1 cellular context compared by ENCODE assay signal in the genomic region with DNA sequence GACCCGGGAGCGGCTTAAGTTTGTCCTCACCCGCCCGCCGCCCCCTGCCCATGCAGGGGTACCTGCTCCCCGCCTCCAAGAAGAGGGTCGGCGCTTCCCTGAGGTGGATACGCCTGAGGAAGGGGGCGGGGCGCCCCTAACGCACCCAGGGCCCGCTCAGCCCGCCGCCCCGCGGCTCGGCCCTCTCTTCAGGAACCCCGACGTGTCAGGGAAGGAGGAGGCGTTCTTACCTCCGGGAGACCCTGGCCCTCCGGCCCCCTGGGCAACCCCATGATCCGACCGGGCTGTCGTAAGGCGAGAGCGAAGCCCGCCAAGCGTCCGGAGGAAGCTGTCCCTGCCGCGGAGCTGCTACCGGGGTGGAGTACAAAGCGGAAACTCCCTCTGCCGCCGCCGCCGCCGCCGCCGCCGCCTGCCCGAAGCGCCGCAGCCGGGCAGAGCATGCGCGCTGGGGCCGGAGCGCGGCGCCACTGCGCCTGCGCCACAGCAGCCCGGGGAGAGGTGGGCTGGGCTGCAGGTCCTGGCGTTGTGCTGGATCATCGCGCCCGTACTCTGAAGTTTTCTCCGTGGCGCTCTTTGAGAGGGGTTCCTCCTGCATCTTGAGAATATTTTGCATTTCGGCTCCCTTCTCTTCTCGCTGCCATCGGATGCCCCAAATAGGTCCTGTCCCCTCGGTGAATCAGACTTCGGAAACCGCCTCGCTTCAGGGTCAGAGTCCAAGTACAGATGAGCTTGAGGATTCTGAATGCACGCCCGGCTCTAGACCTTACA.
TF ChIP-seq lines count a peak whose summit lies in the region.

A gene with protein sequence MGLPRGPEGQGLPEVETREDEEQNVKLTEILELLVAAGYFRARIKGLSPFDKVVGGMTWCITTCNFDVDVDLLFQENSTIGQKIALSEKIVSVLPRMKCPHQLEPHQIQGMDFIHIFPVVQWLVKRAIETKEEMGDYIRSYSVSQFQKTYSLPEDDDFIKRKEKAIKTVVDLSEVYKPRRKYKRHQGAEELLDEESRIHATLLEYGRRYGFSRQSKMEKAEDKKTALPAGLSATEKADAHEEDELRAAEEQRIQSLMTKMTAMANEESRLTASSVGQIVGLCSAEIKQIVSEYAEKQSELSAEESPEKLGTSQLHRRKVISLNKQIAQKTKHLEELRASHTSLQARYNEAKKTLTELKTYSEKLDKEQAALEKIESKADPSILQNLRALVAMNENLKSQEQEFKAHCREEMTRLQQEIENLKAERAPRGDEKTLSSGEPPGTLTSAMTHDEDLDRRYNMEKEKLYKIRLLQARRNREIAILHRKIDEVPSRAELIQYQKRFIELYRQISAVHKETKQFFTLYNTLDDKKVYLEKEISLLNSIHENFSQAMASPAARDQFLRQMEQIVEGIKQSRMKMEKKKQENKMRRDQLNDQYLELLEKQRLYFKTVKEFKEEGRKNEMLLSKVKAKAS (minus strand): TSS at position 347 of the 768 bp plus-strand sequence. CDS start 75 bp downstream, at position 272.

TF ChIP-seq in HepG2, 621 proteins besides CTCF, POLR2A, EP300 and RAD21 (continued from another document and continues in another):
- no peak for TF ChIP-seq SIN3B (IDR thresholded peaks at IDR 0.05; ENCODE audit: low read length)
- TF ChIP-seq, protein P1, sequence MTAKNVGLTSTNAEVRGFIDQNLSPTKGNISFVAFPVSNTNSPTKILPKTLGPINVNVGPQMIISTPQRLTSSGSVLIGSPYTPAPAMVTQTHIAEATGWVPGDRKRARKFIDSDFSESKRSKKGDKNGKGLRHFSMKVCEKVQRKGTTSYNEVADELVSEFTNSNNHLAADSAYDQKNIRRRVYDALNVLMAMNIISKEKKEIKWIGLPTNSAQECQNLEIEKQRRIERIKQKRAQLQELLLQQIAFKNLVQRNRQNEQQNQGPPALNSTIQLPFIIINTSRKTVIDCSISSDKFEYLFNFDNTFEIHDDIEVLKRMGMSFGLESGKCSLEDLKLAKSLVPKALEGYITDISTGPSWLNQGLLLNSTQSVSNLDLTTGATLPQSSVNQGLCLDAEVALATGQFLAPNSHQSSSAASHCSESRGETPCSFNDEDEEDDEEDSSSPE (CRISPR knock-in tag; IDR thresholded peaks at IDR 0.05): peak; percentile 72
- TF ChIP-seq ZNF446 (CRISPR knock-in tag; IDR thresholded peaks at IDR 0.05): peak; percentile 70; the same call in 1 of the 2 replicates
- TF ChIP-seq ZNF7 (CRISPR knock-in tag; IDR thresholded peaks at IDR 0.05): no peak
- 0 out of 2 replicates have a peak, but pooled peaks have one; percentile 11 for TF ChIP-seq FLYWCH1 (CRISPR knock-in tag; IDR thresholded peaks at IDR 0.05)
- TF ChIP-seq, protein P2, sequence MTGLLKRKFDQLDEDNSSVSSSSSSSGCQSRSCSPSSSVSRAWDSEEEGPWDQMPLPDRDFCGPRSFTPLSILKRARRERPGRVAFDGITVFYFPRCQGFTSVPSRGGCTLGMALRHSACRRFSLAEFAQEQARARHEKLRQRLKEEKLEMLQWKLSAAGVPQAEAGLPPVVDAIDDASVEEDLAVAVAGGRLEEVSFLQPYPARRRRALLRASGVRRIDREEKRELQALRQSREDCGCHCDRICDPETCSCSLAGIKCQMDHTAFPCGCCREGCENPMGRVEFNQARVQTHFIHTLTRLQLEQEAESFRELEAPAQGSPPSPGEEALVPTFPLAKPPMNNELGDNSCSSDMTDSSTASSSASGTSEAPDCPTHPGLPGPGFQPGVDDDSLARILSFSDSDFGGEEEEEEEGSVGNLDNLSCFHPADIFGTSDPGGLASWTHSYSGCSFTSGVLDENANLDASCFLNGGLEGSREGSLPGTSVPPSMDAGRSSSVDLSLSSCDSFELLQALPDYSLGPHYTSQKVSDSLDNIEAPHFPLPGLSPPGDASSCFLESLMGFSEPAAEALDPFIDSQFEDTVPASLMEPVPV (CRISPR knock-in tag; IDR thresholded peaks at IDR 0.05): 0 out of 2 replicates have a peak, but pooled peaks have one; percentile 60
- TF ChIP-seq ZNF619 (CRISPR knock-in tag; IDR thresholded peaks at IDR 0.05): no peak
- TF ChIP-seq SKI (IDR thresholded peaks at IDR 0.05; ENCODE audit: partially characterized antibody): no peak
- 0 out of 2 replicates have a peak, but pooled peaks have one; percentile 75 for TF ChIP-seq ZNF773 (CRISPR knock-in tag; IDR thresholded peaks at IDR 0.05; ENCODE audit: borderline replicate concordance)
- peak; percentile 39; the same call in 1 of the 2 replicates for TF ChIP-seq ZNF792 (CRISPR knock-in tag; IDR thresholded peaks at IDR 0.05)
- TF ChIP-seq ZNF260 (CRISPR knock-in tag; IDR thresholded peaks at IDR 0.05; ENCODE audit: borderline replicate concordance, low read depth): no peak
- TF ChIP-seq GFI1 (CRISPR knock-in tag; IDR thresholded peaks at IDR 0.05; ENCODE audit: borderline replicate concordance): no peak; the same call in 1 of the 2 replicates
- TF ChIP-seq, protein P3, sequence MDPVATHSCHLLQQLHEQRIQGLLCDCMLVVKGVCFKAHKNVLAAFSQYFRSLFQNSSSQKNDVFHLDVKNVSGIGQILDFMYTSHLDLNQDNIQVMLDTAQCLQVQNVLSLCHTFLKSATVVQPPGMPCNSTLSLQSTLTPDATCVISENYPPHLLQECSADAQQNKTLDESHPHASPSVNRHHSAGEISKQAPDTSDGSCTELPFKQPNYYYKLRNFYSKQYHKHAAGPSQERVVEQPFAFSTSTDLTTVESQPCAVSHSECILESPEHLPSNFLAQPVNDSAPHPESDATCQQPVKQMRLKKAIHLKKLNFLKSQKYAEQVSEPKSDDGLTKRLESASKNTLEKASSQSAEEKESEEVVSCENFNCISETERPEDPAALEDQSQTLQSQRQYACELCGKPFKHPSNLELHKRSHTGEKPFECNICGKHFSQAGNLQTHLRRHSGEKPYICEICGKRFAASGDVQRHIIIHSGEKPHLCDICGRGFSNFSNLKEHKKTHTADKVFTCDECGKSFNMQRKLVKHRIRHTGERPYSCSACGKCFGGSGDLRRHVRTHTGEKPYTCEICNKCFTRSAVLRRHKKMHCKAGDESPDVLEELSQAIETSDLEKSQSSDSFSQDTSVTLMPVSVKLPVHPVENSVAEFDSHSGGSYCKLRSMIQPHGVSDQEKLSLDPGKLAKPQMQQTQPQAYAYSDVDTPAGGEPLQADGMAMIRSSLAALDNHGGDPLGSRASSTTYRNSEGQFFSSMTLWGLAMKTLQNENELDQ (CRISPR knock-in tag; IDR thresholded peaks at IDR 0.05; ENCODE audit: borderline replicate concordance): no peak
- peak; percentile 79; the same call in 1 of the 2 replicates for TF ChIP-seq CCDC6 (CRISPR knock-in tag; IDR thresholded peaks at IDR 0.05)
- TF ChIP-seq, protein P4, sequence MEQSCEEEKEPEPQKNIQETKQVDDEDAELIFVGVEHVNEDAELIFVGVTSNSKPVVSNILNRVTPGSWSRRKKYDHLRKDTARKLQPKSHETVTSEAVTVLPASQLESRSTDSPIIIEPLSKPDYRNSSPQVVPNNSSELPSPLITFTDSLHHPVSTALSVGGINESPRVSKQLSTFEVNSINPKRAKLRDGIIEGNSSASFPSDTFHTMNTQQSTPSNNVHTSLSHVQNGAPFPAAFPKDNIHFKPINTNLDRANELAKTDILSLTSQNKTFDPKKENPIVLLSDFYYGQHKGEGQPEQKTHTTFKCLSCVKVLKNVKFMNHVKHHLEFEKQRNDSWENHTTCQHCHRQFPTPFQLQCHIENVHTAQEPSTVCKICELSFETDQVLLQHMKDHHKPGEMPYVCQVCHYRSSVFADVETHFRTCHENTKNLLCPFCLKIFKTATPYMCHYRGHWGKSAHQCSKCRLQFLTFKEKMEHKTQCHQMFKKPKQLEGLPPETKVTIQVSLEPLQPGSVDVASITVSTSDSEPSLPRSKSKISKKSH (CRISPR knock-in tag; IDR thresholded peaks at IDR 0.05; ENCODE audit: borderline replicate concordance): peak; percentile 57; the same call in 1 of the 2 replicates
- TF ChIP-seq, protein P5, sequence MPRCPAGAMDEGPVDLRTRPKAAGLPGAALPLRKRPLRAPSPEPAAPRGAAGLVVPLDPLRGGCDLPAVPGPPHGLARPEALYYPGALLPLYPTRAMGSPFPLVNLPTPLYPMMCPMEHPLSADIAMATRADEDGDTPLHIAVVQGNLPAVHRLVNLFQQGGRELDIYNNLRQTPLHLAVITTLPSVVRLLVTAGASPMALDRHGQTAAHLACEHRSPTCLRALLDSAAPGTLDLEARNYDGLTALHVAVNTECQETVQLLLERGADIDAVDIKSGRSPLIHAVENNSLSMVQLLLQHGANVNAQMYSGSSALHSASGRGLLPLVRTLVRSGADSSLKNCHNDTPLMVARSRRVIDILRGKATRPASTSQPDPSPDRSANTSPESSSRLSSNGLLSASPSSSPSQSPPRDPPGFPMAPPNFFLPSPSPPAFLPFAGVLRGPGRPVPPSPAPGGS (CRISPR knock-in tag; IDR thresholded peaks at IDR 0.05): no peak; the same call in none of the 2 replicates
- TF ChIP-seq TSC22D2 (CRISPR knock-in tag; IDR thresholded peaks at IDR 0.05; ENCODE audit: borderline replicate concordance): peak; percentile 38; the same call in 1 of the 2 replicates
- no peak for TF ChIP-seq ZNF17 (CRISPR knock-in tag; IDR thresholded peaks at IDR 0.05)
- TF ChIP-seq HNRNPUL1 (IDR thresholded peaks at IDR 0.05; ENCODE audit: low read depth, low read length): no peak
- TF ChIP-seq SOX5 (CRISPR knock-in tag; IDR thresholded peaks at IDR 0.05; ENCODE audit: borderline replicate concordance): no peak; the same call in 1 of the 2 replicates
- peak; percentile 14 for TF ChIP-seq PITX1 (CRISPR knock-in tag; IDR thresholded peaks at IDR 0.05)
- no peak; the same call in 1 of the 2 replicates for TF ChIP-seq FOXO1 (CRISPR knock-in tag; IDR thresholded peaks at IDR 0.05)
- TF ChIP-seq YEATS4 (CRISPR knock-in tag; IDR thresholded peaks at IDR 0.05; ENCODE audit: borderline replicate concordance): peak; percentile 89
- TF ChIP-seq PAWR (CRISPR knock-in tag; IDR thresholded peaks at IDR 0.05; ENCODE audit: borderline replicate concordance): no peak
- peak; percentile 93 for TF ChIP-seq POLR2AphosphoS5 (IDR thresholded peaks at IDR 0.05; ENCODE audit: low read depth, low read length)
- 0 out of 2 replicates have a peak, but pooled peaks have one; percentile 27 for TF ChIP-seq HHEX (CRISPR knock-in tag; IDR thresholded peaks at IDR 0.05)
- TF ChIP-seq, protein P6, sequence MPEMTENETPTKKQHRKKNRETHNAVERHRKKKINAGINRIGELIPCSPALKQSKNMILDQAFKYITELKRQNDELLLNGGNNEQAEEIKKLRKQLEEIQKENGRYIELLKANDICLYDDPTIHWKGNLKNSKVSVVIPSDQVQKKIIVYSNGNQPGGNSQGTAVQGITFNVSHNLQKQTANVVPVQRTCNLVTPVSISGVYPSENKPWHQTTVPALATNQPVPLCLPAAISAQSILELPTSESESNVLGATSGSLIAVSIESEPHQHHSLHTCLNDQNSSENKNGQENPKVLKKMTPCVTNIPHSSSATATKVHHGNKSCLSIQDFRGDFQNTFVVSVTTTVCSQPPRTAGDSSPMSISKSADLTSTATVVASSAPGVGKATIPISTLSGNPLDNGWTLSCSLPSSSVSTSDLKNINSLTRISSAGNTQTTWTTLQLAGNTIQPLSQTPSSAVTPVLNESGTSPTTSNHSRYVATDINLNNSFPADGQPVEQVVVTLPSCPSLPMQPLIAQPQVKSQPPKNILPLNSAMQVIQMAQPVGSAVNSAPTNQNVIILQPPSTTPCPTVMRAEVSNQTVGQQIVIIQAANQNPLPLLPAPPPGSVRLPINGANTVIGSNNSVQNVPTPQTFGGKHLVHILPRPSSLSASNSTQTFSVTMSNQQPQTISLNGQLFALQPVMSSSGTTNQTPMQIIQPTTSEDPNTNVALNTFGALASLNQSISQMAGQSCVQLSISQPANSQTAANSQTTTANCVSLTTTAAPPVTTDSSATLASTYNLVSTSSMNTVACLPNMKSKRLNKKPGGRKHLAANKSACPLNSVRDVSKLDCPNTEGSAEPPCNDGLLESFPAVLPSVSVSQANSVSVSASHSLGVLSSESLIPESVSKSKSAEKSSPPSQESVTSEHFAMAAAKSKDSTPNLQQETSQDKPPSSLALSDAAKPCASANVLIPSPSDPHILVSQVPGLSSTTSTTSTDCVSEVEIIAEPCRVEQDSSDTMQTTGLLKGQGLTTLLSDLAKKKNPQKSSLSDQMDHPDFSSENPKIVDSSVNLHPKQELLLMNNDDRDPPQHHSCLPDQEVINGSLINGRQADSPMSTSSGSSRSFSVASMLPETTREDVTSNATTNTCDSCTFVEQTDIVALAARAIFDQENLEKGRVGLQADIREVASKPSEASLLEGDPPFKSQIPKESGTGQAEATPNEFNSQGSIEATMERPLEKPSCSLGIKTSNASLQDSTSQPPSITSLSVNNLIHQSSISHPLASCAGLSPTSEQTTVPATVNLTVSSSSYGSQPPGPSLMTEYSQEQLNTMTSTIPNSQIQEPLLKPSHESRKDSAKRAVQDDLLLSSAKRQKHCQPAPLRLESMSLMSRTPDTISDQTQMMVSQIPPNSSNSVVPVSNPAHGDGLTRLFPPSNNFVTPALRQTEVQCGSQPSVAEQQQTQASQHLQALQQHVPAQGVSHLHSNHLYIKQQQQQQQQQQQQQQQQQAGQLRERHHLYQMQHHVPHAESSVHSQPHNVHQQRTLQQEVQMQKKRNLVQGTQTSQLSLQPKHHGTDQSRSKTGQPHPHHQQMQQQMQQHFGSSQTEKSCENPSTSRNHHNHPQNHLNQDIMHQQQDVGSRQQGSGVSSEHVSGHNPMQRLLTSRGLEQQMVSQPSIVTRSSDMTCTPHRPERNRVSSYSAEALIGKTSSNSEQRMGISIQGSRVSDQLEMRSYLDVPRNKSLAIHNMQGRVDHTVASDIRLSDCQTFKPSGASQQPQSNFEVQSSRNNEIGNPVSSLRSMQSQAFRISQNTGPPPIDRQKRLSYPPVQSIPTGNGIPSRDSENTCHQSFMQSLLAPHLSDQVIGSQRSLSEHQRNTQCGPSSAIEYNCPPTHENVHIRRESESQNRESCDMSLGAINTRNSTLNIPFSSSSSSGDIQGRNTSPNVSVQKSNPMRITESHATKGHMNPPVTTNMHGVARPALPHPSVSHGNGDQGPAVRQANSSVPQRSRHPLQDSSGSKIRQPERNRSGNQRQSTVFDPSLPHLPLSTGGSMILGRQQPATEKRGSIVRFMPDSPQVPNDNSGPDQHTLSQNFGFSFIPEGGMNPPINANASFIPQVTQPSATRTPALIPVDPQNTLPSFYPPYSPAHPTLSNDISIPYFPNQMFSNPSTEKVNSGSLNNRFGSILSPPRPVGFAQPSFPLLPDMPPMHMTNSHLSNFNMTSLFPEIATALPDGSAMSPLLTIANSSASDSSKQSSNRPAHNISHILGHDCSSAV (CRISPR knock-in tag; IDR thresholded peaks at IDR 0.05; ENCODE audit: borderline replicate concordance): no peak
- no peak for TF ChIP-seq MATR3 (CRISPR knock-in tag; IDR thresholded peaks at IDR 0.05)
- TF ChIP-seq ZNF644 (CRISPR knock-in tag; IDR thresholded peaks at IDR 0.05; ENCODE audit: low read depth): no peak
- TF ChIP-seq ZKSCAN1 (IDR thresholded peaks at IDR 0.05; ENCODE audit: low read length): no peak
- TF ChIP-seq ZNF501 (CRISPR knock-in tag; IDR thresholded peaks at IDR 0.05): 0 out of 2 replicates have a peak, but pooled peaks have one; percentile 16
- TF ChIP-seq ZSCAN31 (CRISPR knock-in tag; IDR thresholded peaks at IDR 0.05; ENCODE audit: low read depth): peak; percentile 52; the same call in 1 of the 2 replicates
- TF ChIP-seq JUND (CRISPR knock-in tag; IDR thresholded peaks at IDR 0.05): no peak
- TF ChIP-seq ZNF709 (CRISPR knock-in tag; IDR thresholded peaks at IDR 0.05): peak; percentile 69; the same call in 1 of the 2 replicates
- TF ChIP-seq PHF21A (CRISPR knock-in tag; IDR thresholded peaks at IDR 0.05): peak; percentile 42; the same call in 1 of the 2 replicates
- TF ChIP-seq ZNF788 (CRISPR knock-in tag; IDR thresholded peaks at IDR 0.05; ENCODE audit: borderline replicate concordance): no peak; the same call in 1 of the 2 replicates
